ENCODE assay signal across 9 cellular contexts in genomic region chr12:77133566-77133965, GRCh38.
DNase-seq lines count a peak whose midpoint lies in the region; ATAC-seq and TF ChIP-seq lines count a peak whose summit lies in the region.
"Had no signal": no experiment of that assay in that cellular context is flagged by ENCODE, and none has a peak within 500 bp of the region (broad histone marks: within the 10 kb centered on the region; RNA-seq: fewer than 3 reads in every experiment).

No MANE protein-coding gene starts in this region.

- WGBS in GM23248 (ENCODE audit: low coverage in 1 of 2, low lambda C conversion rate in 2 of 2, missing lambda C conversion rate in 2 of 2), 2 experiments = 18 to 19% methylated on average over 3 of the region's 3 CpGs

- intact Hi-C loops in natural killer cell (cut with micrococcal nuclease) = no loop called here

- H3K4me3 ChIP-seq in GM23248 (no peak overlapping the region), fibroblast of villous mesenchyme (ENCODE audit: low read depth, low read length) (no peak overlapping the region)
- H3K4me3 ChIP-seq: pancreas had no signal

- no peaks in the 10 kb centered on the region for H3K4me1 Mint-ChIP-seq in natural killer cell

- no peak overlapping the region for H2AFZ ChIP-seq in GM23248

- in situ Hi-C loops in GM23248 (cut with MboI) = no loop called here

- no peak overlapping the region for H3K9ac ChIP-seq in GM23248

- no peaks in the 10 kb centered on the region; the same call in 1 of the 2 replicates for H3K9me2 ChIP-seq in GM23248 (ENCODE audit: insufficient read depth)

- H3K9me3 Mint-ChIP-seq in natural killer cell = peaks cover 8 to 10% of the 10 kb centered on the region in 2 donors

- H3K4me2 ChIP-seq in GM23248 (ENCODE audit: unreplicated experiment) = no peak overlapping the region

- no peaks in the 10 kb centered on the region for H3K27me3 ChIP-seq in GM23248 (replicated peaks; ENCODE audit: insufficient read depth)
- H3K27me3 ChIP-seq: pancreas had no signal

- H3K9me3 ChIP-seq in GM23248 (ENCODE audit: low read depth) = no peaks in the 10 kb centered on the region
- H3K9me3 ChIP-seq: pancreas had no signal

- H3K27ac Mint-ChIP-seq in natural killer cell = no peak overlapping the region

- ATAC-seq in HG02970 (IDR thresholded peaks at IDR 0.05; ENCODE audit: low FRiP score, unreplicated experiment) = no peak
- no peak for ATAC-seq in natural killer cell

- H3F3A ChIP-seq in GM23248 (ENCODE audit: insufficient read depth) = no peaks in the 10 kb centered on the region

- no peaks in the 10 kb centered on the region for H3K36me3 ChIP-seq in GM23248 (ENCODE audit: low read depth)
- H3K36me3 ChIP-seq: pancreas had no signal

- TF ChIP-seq CTCF in fibroblast of villous mesenchyme (IDR thresholded peaks at IDR 0.05; ENCODE audit: insufficient read depth, low read depth, low read length) (no peak), natural killer cell (IDR thresholded peaks at IDR 0.05) (no peak)

- H3K36me3 Mint-ChIP-seq in natural killer cell = no peaks in the 10 kb centered on the region

- no peaks in the 10 kb centered on the region for H3K4me1 ChIP-seq in GM23248 (ENCODE audit: insufficient read depth)
- H3K4me1 ChIP-seq: pancreas had no signal

- no peaks in the 10 kb centered on the region for H4K20me1 ChIP-seq in GM23248 (ENCODE audit: insufficient read depth)

- H3K27ac ChIP-seq in GM23248 = no peak overlapping the region
- H3K27ac ChIP-seq: pancreas had no signal

- no peaks in the 10 kb centered on the region for H3K27me3 Mint-ChIP-seq in natural killer cell (ENCODE audit: low read depth in 2 of 2)

- peak; percentile 51 for DNase-seq in AG08395 (ENCODE audit: low spot score)
- DNase-seq in GM23248 = peak; percentile 68
- DNase-seq in RPMI7951 (ENCODE audit: low read depth) = peak; percentile 59
- DNase-seq in fibroblast of villous mesenchyme (ENCODE audit: low read depth) = peak; percentile 68
- no peak for DNase-seq in hepatic stellate cell (ENCODE audit: low spot score)
- no peak for DNase-seq in putamen (ENCODE audit: low spot score)
- DNase-seq in natural killer cell = no peak

- no peaks in the 10 kb centered on the region for H3K79me2 ChIP-seq in GM23248 (ENCODE audit: insufficient read depth)

- no peak overlapping the region for H3K4me3 Mint-ChIP-seq in natural killer cell

Comparison
In these comparisons a context has a peak if more than half of its experiments do, and no peak if none do; other contexts are left out.
1. DNase-seq: peak in AG08395 (single experiment), GM23248 (single experiment), RPMI7951 (single experiment) and fibroblast of villous mesenchyme (single experiment); none in hepatic stellate cell (single experiment), putamen (single experiment) and natural killer cell (single experiment).